31 cellular contexts compared by ENCODE assay signal in the genomic region with DNA sequence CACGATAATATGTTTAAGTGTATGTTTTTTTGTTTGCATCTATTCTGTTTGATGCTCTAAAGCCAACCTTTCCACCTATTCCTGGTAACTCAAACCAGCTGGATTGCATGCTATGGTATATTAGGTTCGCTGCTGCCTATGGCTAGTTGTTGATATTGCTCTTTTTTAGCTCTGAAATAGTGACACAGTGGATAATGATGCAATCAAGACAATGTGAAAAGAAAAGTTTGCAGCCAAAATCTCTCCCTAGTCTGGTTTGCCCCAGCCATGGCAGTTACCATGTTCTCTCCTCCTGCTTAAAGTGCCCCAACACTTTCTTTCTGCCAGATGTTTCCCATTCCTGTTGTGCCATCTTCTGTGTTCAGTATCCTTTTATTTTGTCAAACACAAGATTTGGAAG.
"Had no signal": no experiment of that assay in that cellular context is flagged by ENCODE, and none has a peak within 500 bp of the region (broad histone marks: within the 10 kb centered on the region; RNA-seq: fewer than 3 reads in every experiment).

No MANE protein-coding gene starts in this region.

- FAIRE-seq: colon, endometrium, pancreas, small intestine had no signal

- H3K27me3 Mint-ChIP-seq: activated B cell treated with CpG ODN at 0.5 μM for 24 hours; activated CD8-positive, alpha-beta T cell treated with anti-CD3 and anti-CD28 coated beads for 36 hours; activated T-helper 17 cell treated with anti-CD3 and anti-CD28 coated beads, Interleukin-2, amount 50 U/mL, for 72 hours; central memory CD8-positive, alpha-beta T cell; stimulated activated naive CD8-positive, alpha-beta T cell treated with anti-CD3 and anti-CD28 coated beads, Interleukin-15, Interleukin-2, amounts not matched to agents 100 ng/mL and 50 ng/mL, for 24 hours; type B pancreatic cell had no signal

- H3K36me3 ChIP-seq: breast epithelium, pancreas, prostate gland, sigmoid colon, thoracic aorta, uterus had no signal

- H3K4me1 Mint-ChIP-seq: activated B cell treated with CpG ODN at 0.5 μM for 24 hours; activated T-helper 17 cell treated with anti-CD3 and anti-CD28 coated beads, Interleukin-2, amount 50 U/mL, for 72 hours; central memory CD8-positive, alpha-beta T cell; mesothelial cell of epicardium; naive B cell; nephron progenitor cell; stimulated activated effector memory CD8-positive, alpha-beta T cell treated with anti-CD3 and anti-CD28 coated beads, Interleukin-12 subunit alpha, Interleukin-12 subunit beta, amount 100 ng/mL, for 72 hours had no signal

- H3K4me3 Mint-ChIP-seq: activated B cell treated with CpG ODN at 0.5 μM for 24 hours; activated CD8-positive, alpha-beta T cell treated with anti-CD3 and anti-CD28 coated beads for 36 hours; activated T-cell treated with anti-CD3 and anti-CD28 coated beads, Interleukin-2, amount 50 U/mL, for 4 hours; activated T-helper 17 cell treated with anti-CD3 and anti-CD28 coated beads, Interleukin-2, amount 50 U/mL, for 72 hours; central memory CD8-positive, alpha-beta T cell; mesothelial cell of epicardium; nephron progenitor cell; stimulated activated effector memory CD8-positive, alpha-beta T cell treated with anti-CD3 and anti-CD28 coated beads, Interleukin-12 subunit alpha, Interleukin-12 subunit beta, amount 100 ng/mL, for 72 hours; stimulated activated naive CD8-positive, alpha-beta T cell treated with anti-CD3 and anti-CD28 coated beads, Interleukin-15, Interleukin-2, amounts not matched to agents 100 ng/mL and 50 ng/mL, for 24 hours; T-helper 2 cell treated with Interferon-gamma antibody and Interleukin-4, amounts not matched to agents 5 μg/mL and 100 μg/mL, for 36 hours; type B pancreatic cell had no signal

- H3K9me3 ChIP-seq: pancreas, prostate gland, sigmoid colon had no signal

- H3K4me1 ChIP-seq: breast epithelium, pancreas, prostate gland, sigmoid colon, uterus had no signal

- H3K27ac ChIP-seq: breast epithelium, pancreas, prostate gland, sigmoid colon, thoracic aorta, uterus had no signal

- ATAC-seq: activated CD8-positive, alpha-beta T cell treated with anti-CD3 and anti-CD28 coated beads for 36 hours; activated T-cell treated with anti-CD3 and anti-CD28 coated beads, Interleukin-2, amount 50 U/mL, for 4 hours; activated T-helper 17 cell treated with anti-CD3 and anti-CD28 coated beads, Interleukin-2, amount 50 U/mL, for 72 hours; left cardiac atrium; left ventricle myocardium superior; pancreas; stimulated activated effector memory CD8-positive, alpha-beta T cell treated with anti-CD3 and anti-CD28 coated beads, Interleukin-12 subunit alpha, Interleukin-12 subunit beta, amount 100 ng/mL, for 72 hours had no signal

- H3K4me3 ChIP-seq: breast epithelium, pancreas, prostate gland, sigmoid colon, thoracic aorta, uterus had no signal

- H3K27ac Mint-ChIP-seq: activated B cell treated with CpG ODN at 0.5 μM for 24 hours; activated CD8-positive, alpha-beta T cell treated with anti-CD3 and anti-CD28 coated beads for 36 hours; activated T-helper 17 cell treated with anti-CD3 and anti-CD28 coated beads, Interleukin-2, amount 50 U/mL, for 72 hours; mesothelial cell of epicardium; naive B cell; nephron progenitor cell; stimulated activated effector memory CD8-positive, alpha-beta T cell treated with anti-CD3 and anti-CD28 coated beads, Interleukin-12 subunit alpha, Interleukin-12 subunit beta, amount 100 ng/mL, for 72 hours; stimulated activated naive CD8-positive, alpha-beta T cell treated with anti-CD3 and anti-CD28 coated beads, Interleukin-15, Interleukin-2, amounts not matched to agents 100 ng/mL and 50 ng/mL, for 24 hours; T-helper 2 cell treated with Interferon-gamma antibody and Interleukin-4, amounts not matched to agents 5 μg/mL and 100 μg/mL, for 36 hours; type B pancreatic cell had no signal

- H3K9me3 Mint-ChIP-seq: activated T-helper 17 cell treated with anti-CD3 and anti-CD28 coated beads, Interleukin-2, amount 50 U/mL, for 72 hours had no signal

- H3K27me3 ChIP-seq: breast epithelium, pancreas, sigmoid colon, uterus had no signal

- H3K36me3 Mint-ChIP-seq: stimulated activated effector memory CD8-positive, alpha-beta T cell treated with anti-CD3 and anti-CD28 coated beads, Interleukin-12 subunit alpha, Interleukin-12 subunit beta, amount 100 ng/mL, for 72 hours had no signal

- DNase-seq: activated B cell treated with CpG ODN at 0.5 μM for 24 hours; activated CD4-positive, alpha-beta T cell treated with anti-CD3 and anti-CD28 coated beads, Interleukin-2, amount 50 U/mL, for 1 hour; activated CD8-positive, alpha-beta T cell treated with anti-CD3 and anti-CD28 coated beads for 36 hours; activated gamma-delta T cell treated with Interleukin-2 at 50 U/mL for 16 hours; activated naive CD4-positive, alpha-beta T cell treated with anti-CD3 and anti-CD28 coated beads, Interleukin-2, amount 50 U/mL, for 16 hours; activated T-cell treated with anti-CD3 and anti-CD28 coated beads, Interleukin-2, amount 50 U/mL, for 4 hours; effector CD8-positive, alpha-beta T cell; islet precursor cell; left cardiac atrium; left ventricle myocardium superior; mammary epithelial cell; naive B cell; nephron progenitor cell; pancreas; retina; sigmoid colon; small intestine; stimulated activated CD4-positive, alpha-beta T cell treated with anti-CD3 and anti-CD28 coated beads, Interleukin-4, amount 100 ng/mL, for 24 hours; uterus had no signal
